ENCODE assay signal across 15 cellular contexts in genomic region chr5:157350939-157351338, GRCh38.
A peak's percentile ranks its signal among the peaks of the same experiment; 100 is the strongest.
DNase-seq lines count a peak whose midpoint lies in the region; ATAC-seq, FAIRE-seq and TF ChIP-seq lines count a peak whose summit lies in the region.
"Had no signal": no experiment of that assay in that cellular context is flagged by ENCODE, and none has a peak within 500 bp of the region (broad histone marks: within the 10 kb centered on the region; RNA-seq: fewer than 3 reads in every experiment).

No MANE protein-coding gene starts in this region.

- no peak overlapping the region for H3K4me2 ChIP-seq in IMR-90 (ENCODE audit: low read depth, low read length)

- H3K36me3 ChIP-seq in IMR-90 (ENCODE audit: control insufficient read depth, insufficient read depth, low read length): no peaks in the 10 kb centered on the region
- H3K36me3 ChIP-seq in kidney (ENCODE audit: control insufficient read depth in 1 of 2, insufficient read depth in 2 of 2, low read length in 2 of 2): peaks cover 7 to 8% of the 10 kb centered on the region in 2 donors
- H3K36me3 ChIP-seq: colonic mucosa had no signal

- no peak overlapping the region for H3K18ac ChIP-seq in IMR-90 (ENCODE audit: low read depth, low read length)

- in situ Hi-C loops in IMR-90 (cut with MboI; ENCODE audit: low sequenced_read_pairs): loop anchor here (10.0 kb wide), 1 partner anchor 364 kb away; no protein-coding TSS in a partner anchor

- no peak overlapping the region for H3K56ac ChIP-seq in IMR-90 (ENCODE audit: extremely low read depth, insufficient read depth, low read length)

- no peak overlapping the region for H2BK20ac ChIP-seq in IMR-90 (ENCODE audit: low read depth, low read length)

- no peak overlapping the region for H3K9ac ChIP-seq in IMR-90 (ENCODE audit: low read depth, low read length)
- no peak overlapping the region for H3K9ac ChIP-seq in kidney (ENCODE audit: low read length in 2 of 2)
- H3K9ac ChIP-seq: parathyroid adenoma had no signal

- H3K4ac ChIP-seq in IMR-90 (ENCODE audit: low read depth, low read length): no peak overlapping the region

- H3K79me1 ChIP-seq in IMR-90 (ENCODE audit: low read depth in 1 of 2, low read length in 2 of 2): no peaks in the 10 kb centered on the region

- H2AK5ac ChIP-seq in IMR-90 (ENCODE audit: low read depth, low read length): no peak overlapping the region

- no peaks in the 10 kb centered on the region for H3K27me3 Mint-ChIP-seq in memory B cell

- FAIRE-seq in kidney (lab: Jason Lieb, UNC): no peak
- FAIRE-seq: K562 had no signal

- peak overlapping the region; percentile 83 for H3K27ac Mint-ChIP-seq in memory B cell

- H4K91ac ChIP-seq in IMR-90 (ENCODE audit: insufficient read depth, low read depth, low read length): no peak overlapping the region

- BruUV-seq in IMR-90 (replicated peaks; lab: Mats Ljungman, UMichigan): no TSS peak

- peaks cover 18% of the 10 kb centered on the region for H3K4me1 Mint-ChIP-seq in memory B cell

- H2BK5ac ChIP-seq in IMR-90 (ENCODE audit: low read depth, low read length, poor library complexity, severe bottlenecking): no peak overlapping the region

- POLR2A ChIA-PET in IMR-90 (lab: Charles Lee; ENCODE audit: unreplicated experiment): no interaction called here

- H3K27ac ChIP-seq in IMR-90 (ENCODE audit: insufficient read depth, low read length): no peak overlapping the region
- no peak overlapping the region for H3K27ac ChIP-seq in kidney (ENCODE audit: low read depth in 2 of 2, low read length in 2 of 2)
- H3K27ac ChIP-seq: colonic mucosa, parathyroid adenoma, testis had no signal

- no peak overlapping the region for H3K4me3 Mint-ChIP-seq in memory B cell

- no peak overlapping the region for H2BK120ac ChIP-seq in IMR-90 (ENCODE audit: low read depth, low read length)

- dilution Hi-C loops in IMR-90 (cut with HindIII; ENCODE audit: low sequenced_read_pairs, unreplicated experiment): no loop called here

- no peak overlapping the region for H2BK15ac ChIP-seq in IMR-90 (ENCODE audit: low read depth, low read length)

- no peak overlapping the region for H4K8ac ChIP-seq in IMR-90 (ENCODE audit: low read depth in 2 of 2, low read length in 2 of 2)

- H3K4me1 ChIP-seq in IMR-90 (ENCODE audit: control insufficient read depth, insufficient read depth, low read length): no peaks in the 10 kb centered on the region
- no peaks in the 10 kb centered on the region for H3K4me1 ChIP-seq in kidney (ENCODE audit: control insufficient read depth in 1 of 2, insufficient read depth in 1 of 2, low read depth in 1 of 2, low read length in 2 of 2)
- H3K4me1 ChIP-seq: colonic mucosa, parathyroid adenoma, testis had no signal

- TF ChIP-seq CTCF in IMR-90 (conservative IDR thresholded peaks at IDR 0.05; ENCODE audit: low read depth, low read length) (no peak), kidney (IDR thresholded peaks at IDR 0.05; ENCODE audit: borderline replicate concordance, extremely low read depth, insufficient read depth) (no peak)

- H4K5ac ChIP-seq in IMR-90 (ENCODE audit: low read depth, low read length): no peak overlapping the region

- H3K4me3 ChIP-seq in IMR-90 (ENCODE audit: insufficient read depth, low read depth, low read length) (no peak overlapping the region), kidney (ENCODE audit: low read length in 2 of 2) (no peak overlapping the region)
- H3K4me3 ChIP-seq: colonic mucosa, K562, testis had no signal

- no peak for TF ChIP-seq RAD21 in IMR-90 (IDR thresholded peaks at IDR 0.05; ENCODE audit: low read length)

- TF ChIP-seq POLR2A in IMR-90 (IDR thresholded peaks at IDR 0.05; ENCODE audit: low read depth, low read length): no peak

- WGBS in IMR-90 (ENCODE audit: extremely low coverage in 2 of 2, insufficient read length in 1 of 2), 2 experiments: no CpG with 5 or more reads among the region's 2 CpGs

- H3K9me3 Mint-ChIP-seq in memory B cell: no peaks in the 10 kb centered on the region

- H3K9me3 ChIP-seq in IMR-90 (ENCODE audit: control insufficient read depth, insufficient read depth, low read length): no peaks in the 10 kb centered on the region
- H3K9me3 ChIP-seq in kidney (ENCODE audit: control insufficient read depth in 1 of 2, low read length in 2 of 2): no peaks in the 10 kb centered on the region
- H3K9me3 ChIP-seq: colonic mucosa, testis had no signal

- no peaks in the 10 kb centered on the region for H4K20me1 ChIP-seq in IMR-90 (ENCODE audit: insufficient read depth, low read length)

- no peaks in the 10 kb centered on the region; the same call in 1 of the 2 replicates for H3K27me3 ChIP-seq in IMR-90 (ENCODE audit: control insufficient read depth, insufficient read depth, low read length)
- H3K27me3 ChIP-seq: colonic mucosa, testis had no signal

- H3K14ac ChIP-seq in IMR-90 (replicated peaks; ENCODE audit: low read depth, low read length): no peak overlapping the region

- H3K23ac ChIP-seq in IMR-90 (ENCODE audit: low read depth, low read length): no peak overlapping the region

- peak; percentile 25 for DNase-seq in IMR-90
- no peak for DNase-seq in memory B cell (ENCODE audit: low spot score in 2 of 2)
- no peak for DNase-seq in NK-92 (lab: John Stamatoyannopoulos, UW; ENCODE audit: unreplicated experiment)
- no peak for DNase-seq in kidney
- DNase-seq in H4 (ENCODE audit: low spot score): no peak
- DNase-seq: colonic mucosa, DMS153, NCI-H2029 treated with DMSO at 0.1 percent for 48 hours, testis had no signal

- H2AK9ac ChIP-seq in IMR-90 (replicated peaks; ENCODE audit: low read depth, low read length, poor library complexity): no peak overlapping the region

- no peak overlapping the region for H2AFZ ChIP-seq in IMR-90 (replicated peaks; ENCODE audit: low read length, poor library complexity)
- H2AFZ ChIP-seq: parathyroid adenoma had no signal

- H3K9me1 ChIP-seq in IMR-90 (ENCODE audit: insufficient read depth, low read length): no peaks in the 10 kb centered on the region

- CTCF ChIA-PET in IMR-90 (lab: Yijun Ruan, JAX): interaction anchor here (0.8 kb wide), 1 partner anchor 8 kb away, joined by 3 read pairs; no protein-coding TSS in a partner anchor

- intact Hi-C loops in IMR-90 (cut with micrococcal nuclease): no loop called here
- intact Hi-C loops in kidney (cut with DNase I): no loop called here

- ATAC-seq in GM18502 (IDR thresholded peaks at IDR 0.05; ENCODE audit: poor library complexity, unreplicated experiment) (peak; percentile 69), GM21360 (IDR thresholded peaks at IDR 0.05; ENCODE audit: unreplicated experiment) (peak; percentile 52), IMR-90 (ENCODE audit: low read depth) (0 out of 2 replicates have a peak, but pooled peaks have one; percentile 21), memory B cell (ENCODE audit: low read depth) (no peak), HG03354 (IDR thresholded peaks at IDR 0.05; ENCODE audit: poor library complexity, severe bottlenecking, unreplicated experiment) (no peak)
- ATAC-seq: K562, left lobe of liver had no signal

- H3K36me3 Mint-ChIP-seq in memory B cell: peaks cover 47% of the 10 kb centered on the region

TF ChIP-seq in IMR-90, 13 proteins besides CTCF, POLR2A, EP300 and RAD21:
- TF ChIP-seq USF2 (IDR thresholded peaks at IDR 0.05; ENCODE audit: low read depth, low read length) (no peak), MAFK (IDR thresholded peaks at IDR 0.05; ENCODE audit: low read depth, low read length) (no peak), RFX5 (IDR thresholded peaks at IDR 0.05; ENCODE audit: low read depth, low read length) (no peak), CEBPB (IDR thresholded peaks at IDR 0.05; ENCODE audit: low read depth, low read length) (no peak), FOS (IDR thresholded peaks at IDR 0.05; ENCODE audit: low read depth, low read length) (no peak), RCOR1 (IDR thresholded peaks at IDR 0.05; ENCODE audit: insufficient replicate concordance, low read length) (no peak), NFE2L2 (IDR thresholded peaks at IDR 0.05; ENCODE audit: low read depth, low read length) (no peak), SMC3 (IDR thresholded peaks at IDR 0.05; ENCODE audit: low read depth, low read length) (no peak), ELK1 (IDR thresholded peaks at IDR 0.05; ENCODE audit: borderline replicate concordance, low read depth, low read length) (no peak), BHLHE40 (IDR thresholded peaks at IDR 0.05; ENCODE audit: low read depth, low read length) (no peak), MAZ (IDR thresholded peaks at IDR 0.05; ENCODE audit: borderline replicate concordance, low read depth, low read length) (no peak), CHD1 (IDR thresholded peaks at IDR 0.05; ENCODE audit: low read depth, low read length) (no peak)

Comparison
In these comparisons a context has a peak if more than half of its experiments do, and no peak if none do; other contexts are left out.
1. ATAC-seq: peak in GM18502 (single experiment), GM21360 (single experiment) and IMR-90 (single experiment); none in memory B cell (single experiment) and HG03354 (single experiment).